23 cellular contexts compared by ENCODE assay signal in the genomic region with DNA sequence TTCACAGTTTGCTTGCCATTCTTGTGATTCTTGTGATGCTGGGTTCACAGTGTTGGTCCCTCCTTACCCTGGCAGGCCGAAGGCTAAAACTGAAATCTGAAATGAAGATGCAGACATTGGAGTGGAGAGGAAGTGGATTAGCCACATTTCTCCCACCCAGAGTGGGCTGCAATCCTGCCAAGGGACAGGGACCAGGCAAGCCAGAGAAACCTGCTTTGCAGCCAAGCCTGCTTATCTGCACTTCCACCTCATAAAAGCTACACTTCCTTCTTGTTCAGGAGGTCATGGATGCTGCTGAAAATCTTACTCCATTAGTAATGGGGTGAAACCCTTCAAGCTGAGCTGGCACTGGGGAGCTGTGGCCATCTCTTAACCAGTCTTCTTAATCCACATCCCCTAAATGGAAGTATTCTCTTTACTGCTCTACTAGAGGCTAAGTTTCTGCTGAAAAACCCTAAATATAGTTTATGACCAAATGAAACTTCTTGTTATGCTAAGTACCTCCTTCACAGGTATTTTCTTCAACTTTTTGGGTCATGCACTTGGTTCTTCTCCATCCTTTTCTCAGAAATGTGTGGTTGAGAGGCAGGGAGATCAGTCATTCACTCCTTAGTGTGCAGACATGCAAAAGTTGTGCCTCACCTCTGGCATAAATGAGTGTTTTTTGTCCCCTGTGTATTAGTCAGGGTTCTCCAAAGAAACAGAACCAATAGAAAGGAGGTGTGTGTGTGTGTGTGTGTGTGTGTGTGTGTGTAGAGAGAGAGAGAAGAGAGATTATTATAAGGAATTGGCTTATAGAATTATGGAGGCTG.
DNase-seq lines count a peak whose midpoint lies in the region; ATAC-seq, FAIRE-seq and TF ChIP-seq lines count a peak whose summit lies in the region.
"Had no signal": no experiment of that assay in that cellular context is flagged by ENCODE, and none has a peak within 500 bp of the region (broad histone marks: within the 10 kb centered on the region; RNA-seq: fewer than 3 reads in every experiment).

No MANE protein-coding gene starts in this region.

- TF ChIP-seq CTCF in Caco-2 (IDR thresholded peaks at IDR 0.05; ENCODE audit: insufficient read depth in 1 of 2, low read depth in 1 of 2, low read length in 1 of 2, severe bottlenecking in 1 of 2, unreplicated experiment in 1 of 2) (no peak), bronchial epithelial cell (IDR thresholded peaks at IDR 0.05; ENCODE audit: insufficient read depth, low read length, severe bottlenecking) (no peak), nephron (IDR thresholded peaks at IDR 0.05; ENCODE audit: unreplicated experiment in 3 of 3) (no peak), kidney (IDR thresholded peaks at IDR 0.05; ENCODE audit: borderline replicate concordance, extremely low read depth, insufficient read depth) (no peak)

- H3K9me3 ChIP-seq in Caco-2 (peaks cover 8% of the 10 kb centered on the region), kidney (ENCODE audit: control insufficient read depth in 1 of 2, low read length in 2 of 2) (no peaks in the 10 kb centered on the region)
- H3K9me3 ChIP-seq: pancreas, sigmoid colon had no signal

- FAIRE-seq in bronchial epithelial cell (lab: Jason Lieb, UNC): no peak
- FAIRE-seq in kidney (lab: Jason Lieb, UNC): no peak
- FAIRE-seq: endometrium, pancreas, TTC549 had no signal

- POLR2A ChIA-PET in Caco-2 (lab: Charles Lee): no interaction called here

- H3K4me1 ChIP-seq in Caco-2: peaks cover 52% of the 10 kb centered on the region
- H3K4me1 ChIP-seq in kidney (ENCODE audit: control insufficient read depth in 1 of 2, insufficient read depth in 1 of 2, low read depth in 1 of 2, low read length in 2 of 2): peaks cover 23 to 46% of the 10 kb centered on the region in 2 donors
- H3K4me1 ChIP-seq: sigmoid colon had no signal

- H3K36me3 Mint-ChIP-seq in Caco-2 (ENCODE audit: insufficient read depth, unreplicated experiment): peaks cover 5% of the 10 kb centered on the region
- no peaks in the 10 kb centered on the region for H3K36me3 Mint-ChIP-seq in nephron (ENCODE audit: low read depth)
- H3K36me3 Mint-ChIP-seq: CD4-positive, CD25-positive, alpha-beta regulatory T cell; memory B cell; naive thymus-derived CD4-positive, alpha-beta T cell had no signal

- no peak overlapping the region for H3K4me3 Mint-ChIP-seq in Caco-2 (ENCODE audit: unreplicated experiment)
- no peak overlapping the region for H3K4me3 Mint-ChIP-seq in nephron
- H3K4me3 Mint-ChIP-seq: activated CD4-positive, alpha-beta T cell treated with anti-CD3 and anti-CD28 coated beads, Interleukin-2, amount 10 ng/mL, durations not matched to agents 7 days and 5 days; CD4-positive, CD25-positive, alpha-beta regulatory T cell; memory B cell; naive thymus-derived CD4-positive, alpha-beta T cell had no signal

- no peak overlapping the region for H3K9ac ChIP-seq in kidney (ENCODE audit: low read length in 2 of 2)

- H3K27ac Mint-ChIP-seq in Caco-2 (ENCODE audit: unreplicated experiment): no peak overlapping the region
- H3K27ac Mint-ChIP-seq in nephron: peak overlapping the region; percentile 15 to 58 (median 18)
- H3K27ac Mint-ChIP-seq: activated CD4-positive, alpha-beta T cell treated with anti-CD3 and anti-CD28 coated beads, Interleukin-2, amount 10 ng/mL, durations not matched to agents 7 days and 5 days; CD4-positive, CD25-positive, alpha-beta regulatory T cell; memory B cell; naive thymus-derived CD4-positive, alpha-beta T cell had no signal

- no peaks in the 10 kb centered on the region for H3K27me3 ChIP-seq in Caco-2 (replicated peaks; ENCODE audit: control insufficient read depth, insufficient read depth, low read length)
- H3K27me3 ChIP-seq in bronchial epithelial cell (ENCODE audit: control insufficient read depth, insufficient read depth, low read length): no peaks in the 10 kb centered on the region
- H3K27me3 ChIP-seq: pancreas, sigmoid colon had no signal

- intact Hi-C loops in Caco-2 (cut with micrococcal nuclease; ENCODE audit: unreplicated experiment): no loop called here
- intact Hi-C loops in kidney (cut with DNase I): no loop called here

- no TSS peak for BruUV-seq in Caco-2 (replicated peaks; lab: Mats Ljungman, UMichigan)

- H3K36me3 ChIP-seq in Caco-2 (ENCODE audit: control insufficient read depth, insufficient read depth, low read length) (no peaks in the 10 kb centered on the region; the same call in 1 of the 2 replicates), bronchial epithelial cell (ENCODE audit: control insufficient read depth, insufficient read depth, low read length) (no peaks in the 10 kb centered on the region), kidney (ENCODE audit: control insufficient read depth in 1 of 2, insufficient read depth in 2 of 2, low read length in 2 of 2) (no peaks in the 10 kb centered on the region)
- H3K36me3 ChIP-seq: pancreas, sigmoid colon had no signal

- H3K9me3 Mint-ChIP-seq in Caco-2 (ENCODE audit: unreplicated experiment) (no peaks in the 10 kb centered on the region), nephron (peaks cover 2% of the 10 kb centered on the region)
- H3K9me3 Mint-ChIP-seq: activated CD4-positive, alpha-beta T cell treated with anti-CD3 and anti-CD28 coated beads, Interleukin-2, amount 10 ng/mL, durations not matched to agents 7 days and 5 days had no signal

- ATAC-seq in GM21619 (IDR thresholded peaks at IDR 0.05; ENCODE audit: unreplicated experiment): no peak
- no peak for ATAC-seq in HG03045 (IDR thresholded peaks at IDR 0.05; ENCODE audit: unreplicated experiment)
- no peak for ATAC-seq in HG03439 (IDR thresholded peaks at IDR 0.05; ENCODE audit: unreplicated experiment)
- ATAC-seq: naive thymus-derived CD4-positive, alpha-beta T cell; pancreas; Right ventricle myocardium inferior had no signal

- H3K4me1 Mint-ChIP-seq in Caco-2 (ENCODE audit: low read depth, unreplicated experiment) (peaks cover 37% of the 10 kb centered on the region), nephron (peaks cover 15% of the 10 kb centered on the region)
- H3K4me1 Mint-ChIP-seq: activated CD4-positive, alpha-beta T cell treated with anti-CD3 and anti-CD28 coated beads, Interleukin-2, amount 10 ng/mL, durations not matched to agents 7 days and 5 days; CD4-positive, CD25-positive, alpha-beta regulatory T cell; memory B cell had no signal

- H3K4me3 ChIP-seq in Caco-2 (ENCODE audit: low read depth, low read length) (no peak overlapping the region), bronchial epithelial cell (ENCODE audit: low read depth, low read length) (no peak overlapping the region), kidney (ENCODE audit: low read length in 2 of 2) (no peak overlapping the region)
- H3K4me3 ChIP-seq: pancreas, sigmoid colon had no signal

- CTCF ChIA-PET in Caco-2 (lab: Charles Lee): no interaction called here

- no peak overlapping the region for H3K27ac ChIP-seq in kidney (ENCODE audit: low read depth in 2 of 2, low read length in 2 of 2)
- H3K27ac ChIP-seq: pancreas, sigmoid colon had no signal

- DNase-seq in Caco-2: peak; percentile 45 to 47
- peak; percentile 90 for DNase-seq in HT-29 (ENCODE audit: low spot score)
- peak; percentile 47 for DNase-seq in bronchial epithelial cell (ENCODE audit: low read depth)
- no peak for DNase-seq in kidney
- DNase-seq: activated CD4-positive, alpha-beta T cell treated with anti-CD3 and anti-CD28 coated beads, Interleukin-2, amount 10 ng/mL, durations not matched to agents 7 days and 5 days; activated CD8-positive, alpha-beta memory T cell treated with anti-CD3 and anti-CD28 coated beads, Interleukin-2, amount 50 U/mL, for 48 hours; activated gamma-delta T cell treated with Interleukin-2 at 50 U/mL for 16 hours; CD4-positive, CD25-positive, alpha-beta regulatory T cell; DND-41; kidney glomerular epithelial cell; naive thymus-derived CD4-positive, alpha-beta T cell; NCI-H526 treated with DMSO at 0.1 percent for 48 hours; pancreas; sigmoid colon; SW 1271 had no signal

- no peaks in the 10 kb centered on the region for H3K27me3 Mint-ChIP-seq in Caco-2 (ENCODE audit: insufficient read depth, unreplicated experiment)
- peaks cover under 1% of the 10 kb centered on the region for H3K27me3 Mint-ChIP-seq in nephron (ENCODE audit: low read depth)
